1 cellular context compared by ENCODE assay signal in the genomic region with DNA sequence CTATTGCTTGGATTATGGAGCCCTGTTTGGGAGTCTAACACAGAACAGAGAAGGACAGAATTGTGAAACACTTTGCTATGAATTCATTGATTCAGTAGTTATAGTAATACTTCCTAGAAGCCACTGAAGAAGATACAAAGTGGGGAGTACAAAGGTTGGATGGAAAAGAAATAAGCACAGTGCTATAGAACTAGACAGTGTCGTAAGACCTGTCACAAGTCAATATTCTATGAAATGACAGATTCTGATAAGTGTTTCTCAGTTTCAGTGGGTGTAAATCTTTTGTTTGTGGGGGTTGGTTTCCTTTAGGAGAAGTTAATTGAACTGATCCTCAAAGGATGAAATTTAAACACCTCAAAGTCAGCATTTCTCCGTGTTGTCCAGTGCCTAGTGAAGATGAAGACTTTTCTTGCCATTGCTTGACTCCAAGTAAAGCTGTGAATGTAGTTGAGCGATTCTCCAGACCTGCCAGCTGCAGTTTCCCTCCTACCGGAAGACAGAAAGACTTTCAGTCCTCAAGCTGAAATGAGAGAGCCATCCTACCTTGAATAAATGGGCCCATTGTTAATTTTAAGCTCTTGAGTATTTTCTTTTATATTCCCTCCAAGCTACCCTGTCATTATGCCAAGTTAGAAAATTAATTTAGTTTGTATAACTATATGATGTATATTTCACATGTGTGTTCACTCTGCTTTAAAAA.
TF ChIP-seq lines count a peak whose summit lies in the region.

No MANE protein-coding gene starts in this region.

TF ChIP-seq in liver, 16 proteins besides CTCF, POLR2A, EP300 and RAD21 (continued from another document):
- TF ChIP-seq, protein P1, sequence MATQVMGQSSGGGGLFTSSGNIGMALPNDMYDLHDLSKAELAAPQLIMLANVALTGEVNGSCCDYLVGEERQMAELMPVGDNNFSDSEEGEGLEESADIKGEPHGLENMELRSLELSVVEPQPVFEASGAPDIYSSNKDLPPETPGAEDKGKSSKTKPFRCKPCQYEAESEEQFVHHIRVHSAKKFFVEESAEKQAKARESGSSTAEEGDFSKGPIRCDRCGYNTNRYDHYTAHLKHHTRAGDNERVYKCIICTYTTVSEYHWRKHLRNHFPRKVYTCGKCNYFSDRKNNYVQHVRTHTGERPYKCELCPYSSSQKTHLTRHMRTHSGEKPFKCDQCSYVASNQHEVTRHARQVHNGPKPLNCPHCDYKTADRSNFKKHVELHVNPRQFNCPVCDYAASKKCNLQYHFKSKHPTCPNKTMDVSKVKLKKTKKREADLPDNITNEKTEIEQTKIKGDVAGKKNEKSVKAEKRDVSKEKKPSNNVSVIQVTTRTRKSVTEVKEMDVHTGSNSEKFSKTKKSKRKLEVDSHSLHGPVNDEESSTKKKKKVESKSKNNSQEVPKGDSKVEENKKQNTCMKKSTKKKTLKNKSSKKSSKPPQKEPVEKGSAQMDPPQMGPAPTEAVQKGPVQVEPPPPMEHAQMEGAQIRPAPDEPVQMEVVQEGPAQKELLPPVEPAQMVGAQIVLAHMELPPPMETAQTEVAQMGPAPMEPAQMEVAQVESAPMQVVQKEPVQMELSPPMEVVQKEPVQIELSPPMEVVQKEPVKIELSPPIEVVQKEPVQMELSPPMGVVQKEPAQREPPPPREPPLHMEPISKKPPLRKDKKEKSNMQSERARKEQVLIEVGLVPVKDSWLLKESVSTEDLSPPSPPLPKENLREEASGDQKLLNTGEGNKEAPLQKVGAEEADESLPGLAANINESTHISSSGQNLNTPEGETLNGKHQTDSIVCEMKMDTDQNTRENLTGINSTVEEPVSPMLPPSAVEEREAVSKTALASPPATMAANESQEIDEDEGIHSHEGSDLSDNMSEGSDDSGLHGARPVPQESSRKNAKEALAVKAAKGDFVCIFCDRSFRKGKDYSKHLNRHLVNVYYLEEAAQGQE (IDR thresholded peaks at IDR 0.05), result no peak
- peak; percentile 14 to 50 for TF ChIP-seq HNF4A (conservative IDR thresholded peaks at IDR 0.05)
- TF ChIP-seq, protein P2, sequence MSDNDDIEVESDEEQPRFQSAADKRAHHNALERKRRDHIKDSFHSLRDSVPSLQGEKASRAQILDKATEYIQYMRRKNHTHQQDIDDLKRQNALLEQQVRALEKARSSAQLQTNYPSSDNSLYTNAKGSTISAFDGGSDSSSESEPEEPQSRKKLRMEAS (IDR thresholded peaks at IDR 0.05), result no peak
- no peak for TF ChIP-seq JUND (IDR thresholded peaks at IDR 0.05)
- TF ChIP-seq, protein P3, sequence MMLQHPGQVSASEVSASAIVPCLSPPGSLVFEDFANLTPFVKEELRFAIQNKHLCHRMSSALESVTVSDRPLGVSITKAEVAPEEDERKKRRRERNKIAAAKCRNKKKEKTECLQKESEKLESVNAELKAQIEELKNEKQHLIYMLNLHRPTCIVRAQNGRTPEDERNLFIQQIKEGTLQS (IDR thresholded peaks at IDR 0.05), result no peak
- no peak for TF ChIP-seq FOXA2 (IDR thresholded peaks at IDR 0.05)
- TF ChIP-seq NR2F2 (IDR thresholded peaks at IDR 0.05), result no peak
- peak; percentile 15 for TF ChIP-seq HNF4G (IDR thresholded peaks at IDR 0.05)
